ENCODE assay signal across 1 cellular context in the genomic region with DNA sequence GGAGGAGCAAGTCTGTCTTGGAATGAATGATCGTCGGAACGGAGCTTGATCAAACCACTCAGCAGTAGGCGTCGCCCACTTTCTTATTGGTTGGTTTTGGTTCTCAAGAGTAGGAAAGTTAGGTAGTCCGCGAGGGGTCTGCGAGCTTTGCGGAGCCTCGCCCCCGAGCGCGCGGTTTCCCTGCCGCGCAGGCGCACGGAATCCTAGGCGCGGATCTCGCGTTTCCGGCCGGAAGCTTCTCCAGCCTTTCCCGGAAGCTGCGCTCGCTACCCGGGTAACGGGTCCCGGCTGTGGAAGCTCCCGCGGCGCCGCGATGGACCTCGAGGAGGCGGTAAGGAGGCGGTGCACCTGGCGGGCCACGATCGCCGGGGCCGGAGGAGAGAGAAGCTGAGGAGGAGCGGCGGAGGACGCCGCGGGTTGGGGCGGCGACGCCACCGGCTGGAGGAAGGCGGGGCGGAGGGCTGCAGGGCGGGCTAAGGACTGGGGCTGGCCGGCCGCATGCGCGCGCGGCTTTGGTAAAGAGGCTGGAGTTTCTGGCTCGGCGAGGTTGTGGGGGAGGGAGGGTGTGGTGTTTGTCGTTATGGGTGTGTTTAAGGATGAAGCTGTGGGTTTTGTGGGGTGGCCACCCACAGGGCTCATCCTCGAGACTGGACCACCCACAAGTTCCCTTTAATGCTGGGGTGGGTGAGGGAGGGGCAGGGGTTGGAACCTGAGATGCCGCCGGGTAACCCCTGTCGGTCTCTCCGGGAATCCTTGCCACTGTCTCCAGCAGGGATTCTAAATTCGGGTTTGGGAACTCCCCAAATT.
TF ChIP-seq lines count a peak whose summit lies in the region.

Gene TAF1B, plus strand, starts transcription at position 246 of the 807 bp plus-strand sequence. Its CDS starts 68 bp downstream, at position 314.

TF ChIP-seq in HepG2, 621 proteins besides CTCF, POLR2A, EP300 and RAD21 (continued from another document and continues in another):
- TF ChIP-seq, protein P1, sequence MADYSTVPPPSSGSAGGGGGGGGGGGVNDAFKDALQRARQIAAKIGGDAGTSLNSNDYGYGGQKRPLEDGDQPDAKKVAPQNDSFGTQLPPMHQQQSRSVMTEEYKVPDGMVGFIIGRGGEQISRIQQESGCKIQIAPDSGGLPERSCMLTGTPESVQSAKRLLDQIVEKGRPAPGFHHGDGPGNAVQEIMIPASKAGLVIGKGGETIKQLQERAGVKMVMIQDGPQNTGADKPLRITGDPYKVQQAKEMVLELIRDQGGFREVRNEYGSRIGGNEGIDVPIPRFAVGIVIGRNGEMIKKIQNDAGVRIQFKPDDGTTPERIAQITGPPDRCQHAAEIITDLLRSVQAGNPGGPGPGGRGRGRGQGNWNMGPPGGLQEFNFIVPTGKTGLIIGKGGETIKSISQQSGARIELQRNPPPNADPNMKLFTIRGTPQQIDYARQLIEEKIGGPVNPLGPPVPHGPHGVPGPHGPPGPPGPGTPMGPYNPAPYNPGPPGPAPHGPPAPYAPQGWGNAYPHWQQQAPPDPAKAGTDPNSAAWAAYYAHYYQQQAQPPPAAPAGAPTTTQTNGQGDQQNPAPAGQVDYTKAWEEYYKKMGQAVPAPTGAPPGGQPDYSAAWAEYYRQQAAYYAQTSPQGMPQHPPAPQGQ (CRISPR knock-in tag; IDR thresholded peaks at IDR 0.05; ENCODE audit: borderline replicate concordance) = peak; percentile 96; the same call in 1 of the 2 replicates
- TF ChIP-seq PAXIP1 (CRISPR knock-in tag; conservative IDR thresholded peaks at IDR 0.05) = peak; percentile 77
- peak; percentile 91 for TF ChIP-seq MAX (IDR thresholded peaks at IDR 0.05)
- no peak for TF ChIP-seq FOXM1 (CRISPR knock-in tag; IDR thresholded peaks at IDR 0.05)
- peak; percentile 55; the same call in 1 of the 2 replicates for TF ChIP-seq MZF1 (CRISPR knock-in tag; IDR thresholded peaks at IDR 0.05; ENCODE audit: borderline replicate concordance)
- TF ChIP-seq, protein P2, sequence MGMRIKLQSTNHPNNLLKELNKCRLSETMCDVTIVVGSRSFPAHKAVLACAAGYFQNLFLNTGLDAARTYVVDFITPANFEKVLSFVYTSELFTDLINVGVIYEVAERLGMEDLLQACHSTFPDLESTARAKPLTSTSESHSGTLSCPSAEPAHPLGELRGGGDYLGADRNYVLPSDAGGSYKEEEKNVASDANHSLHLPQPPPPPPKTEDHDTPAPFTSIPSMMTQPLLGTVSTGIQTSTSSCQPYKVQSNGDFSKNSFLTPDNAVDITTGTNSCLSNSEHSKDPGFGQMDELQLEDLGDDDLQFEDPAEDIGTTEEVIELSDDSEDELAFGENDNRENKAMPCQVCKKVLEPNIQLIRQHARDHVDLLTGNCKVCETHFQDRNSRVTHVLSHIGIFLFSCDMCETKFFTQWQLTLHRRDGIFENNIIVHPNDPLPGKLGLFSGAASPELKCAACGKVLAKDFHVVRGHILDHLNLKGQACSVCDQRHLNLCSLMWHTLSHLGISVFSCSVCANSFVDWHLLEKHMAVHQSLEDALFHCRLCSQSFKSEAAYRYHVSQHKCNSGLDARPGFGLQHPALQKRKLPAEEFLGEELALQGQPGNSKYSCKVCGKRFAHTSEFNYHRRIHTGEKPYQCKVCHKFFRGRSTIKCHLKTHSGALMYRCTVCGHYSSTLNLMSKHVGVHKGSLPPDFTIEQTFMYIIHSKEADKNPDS (CRISPR knock-in tag; IDR thresholded peaks at IDR 0.05) = no peak; the same call in 1 of the 2 replicates
- TF ChIP-seq ZNF430 (CRISPR knock-in tag; IDR thresholded peaks at IDR 0.05) = peak; percentile 91
- TF ChIP-seq, protein P3, sequence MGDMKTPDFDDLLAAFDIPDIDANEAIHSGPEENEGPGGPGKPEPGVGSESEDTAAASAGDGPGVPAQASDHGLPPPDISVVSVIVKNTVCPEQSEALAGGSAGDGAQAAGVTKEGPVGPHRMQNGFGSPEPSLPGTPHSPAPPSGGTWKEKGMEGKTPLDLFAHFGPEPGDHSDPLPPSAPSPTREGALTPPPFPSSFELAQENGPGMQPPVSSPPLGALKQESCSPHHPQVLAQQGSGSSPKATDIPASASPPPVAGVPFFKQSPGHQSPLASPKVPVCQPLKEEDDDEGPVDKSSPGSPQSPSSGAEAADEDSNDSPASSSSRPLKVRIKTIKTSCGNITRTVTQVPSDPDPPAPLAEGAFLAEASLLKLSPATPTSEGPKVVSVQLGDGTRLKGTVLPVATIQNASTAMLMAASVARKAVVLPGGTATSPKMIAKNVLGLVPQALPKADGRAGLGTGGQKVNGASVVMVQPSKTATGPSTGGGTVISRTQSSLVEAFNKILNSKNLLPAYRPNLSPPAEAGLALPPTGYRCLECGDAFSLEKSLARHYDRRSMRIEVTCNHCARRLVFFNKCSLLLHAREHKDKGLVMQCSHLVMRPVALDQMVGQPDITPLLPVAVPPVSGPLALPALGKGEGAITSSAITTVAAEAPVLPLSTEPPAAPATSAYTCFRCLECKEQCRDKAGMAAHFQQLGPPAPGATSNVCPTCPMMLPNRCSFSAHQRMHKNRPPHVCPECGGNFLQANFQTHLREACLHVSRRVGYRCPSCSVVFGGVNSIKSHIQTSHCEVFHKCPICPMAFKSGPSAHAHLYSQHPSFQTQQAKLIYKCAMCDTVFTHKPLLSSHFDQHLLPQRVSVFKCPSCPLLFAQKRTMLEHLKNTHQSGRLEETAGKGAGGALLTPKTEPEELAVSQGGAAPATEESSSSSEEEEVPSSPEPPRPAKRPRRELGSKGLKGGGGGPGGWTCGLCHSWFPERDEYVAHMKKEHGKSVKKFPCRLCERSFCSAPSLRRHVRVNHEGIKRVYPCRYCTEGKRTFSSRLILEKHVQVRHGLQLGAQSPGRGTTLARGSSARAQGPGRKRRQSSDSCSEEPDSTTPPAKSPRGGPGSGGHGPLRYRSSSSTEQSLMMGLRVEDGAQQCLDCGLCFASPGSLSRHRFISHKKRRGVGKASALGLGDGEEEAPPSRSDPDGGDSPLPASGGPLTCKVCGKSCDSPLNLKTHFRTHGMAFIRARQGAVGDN (CRISPR knock-in tag; IDR thresholded peaks at IDR 0.05) = peak; percentile 99
- TF ChIP-seq KLF13 (CRISPR knock-in tag; IDR thresholded peaks at IDR 0.05) = no peak
- no peak for TF ChIP-seq ZUFSP (CRISPR knock-in tag; IDR thresholded peaks at IDR 0.05; ENCODE audit: borderline replicate concordance)
- TF ChIP-seq ZSCAN21 (CRISPR knock-in tag; IDR thresholded peaks at IDR 0.05; ENCODE audit: borderline replicate concordance) = peak; percentile 39; the same call in 1 of the 2 replicates
- peak; percentile 67; the same call in 1 of the 2 replicates for TF ChIP-seq IRX3 (CRISPR knock-in tag; IDR thresholded peaks at IDR 0.05; ENCODE audit: borderline replicate concordance, low read depth)
- TF ChIP-seq, protein P4, sequence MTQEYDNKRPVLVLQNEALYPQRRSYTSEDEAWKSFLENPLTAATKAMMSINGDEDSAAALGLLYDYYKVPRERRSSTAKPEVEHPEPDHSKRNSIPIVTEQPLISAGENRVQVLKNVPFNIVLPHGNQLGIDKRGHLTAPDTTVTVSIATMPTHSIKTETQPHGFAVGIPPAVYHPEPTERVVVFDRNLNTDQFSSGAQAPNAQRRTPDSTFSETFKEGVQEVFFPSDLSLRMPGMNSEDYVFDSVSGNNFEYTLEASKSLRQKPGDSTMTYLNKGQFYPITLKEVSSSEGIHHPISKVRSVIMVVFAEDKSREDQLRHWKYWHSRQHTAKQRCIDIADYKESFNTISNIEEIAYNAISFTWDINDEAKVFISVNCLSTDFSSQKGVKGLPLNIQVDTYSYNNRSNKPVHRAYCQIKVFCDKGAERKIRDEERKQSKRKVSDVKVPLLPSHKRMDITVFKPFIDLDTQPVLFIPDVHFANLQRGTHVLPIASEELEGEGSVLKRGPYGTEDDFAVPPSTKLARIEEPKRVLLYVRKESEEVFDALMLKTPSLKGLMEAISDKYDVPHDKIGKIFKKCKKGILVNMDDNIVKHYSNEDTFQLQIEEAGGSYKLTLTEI (CRISPR knock-in tag; conservative IDR thresholded peaks at IDR 0.05) = no peak
- peak; percentile 55; the same call in 1 of the 2 replicates for TF ChIP-seq ZNF546 (CRISPR knock-in tag; conservative IDR thresholded peaks at IDR 0.05)
- TF ChIP-seq, protein P5, sequence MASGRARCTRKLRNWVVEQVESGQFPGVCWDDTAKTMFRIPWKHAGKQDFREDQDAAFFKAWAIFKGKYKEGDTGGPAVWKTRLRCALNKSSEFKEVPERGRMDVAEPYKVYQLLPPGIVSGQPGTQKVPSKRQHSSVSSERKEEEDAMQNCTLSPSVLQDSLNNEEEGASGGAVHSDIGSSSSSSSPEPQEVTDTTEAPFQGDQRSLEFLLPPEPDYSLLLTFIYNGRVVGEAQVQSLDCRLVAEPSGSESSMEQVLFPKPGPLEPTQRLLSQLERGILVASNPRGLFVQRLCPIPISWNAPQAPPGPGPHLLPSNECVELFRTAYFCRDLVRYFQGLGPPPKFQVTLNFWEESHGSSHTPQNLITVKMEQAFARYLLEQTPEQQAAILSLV (CRISPR knock-in tag; IDR thresholded peaks at IDR 0.05; ENCODE audit: borderline replicate concordance) = peak; percentile 96; the same call in 1 of the 2 replicates
- no peak; the same call in 1 of the 2 replicates for TF ChIP-seq JUNB (CRISPR knock-in tag; IDR thresholded peaks at IDR 0.05; ENCODE audit: borderline replicate concordance)
- peak; percentile 98 for TF ChIP-seq NAIF1 (CRISPR knock-in tag; IDR thresholded peaks at IDR 0.05; ENCODE audit: borderline replicate concordance)
- no peak for TF ChIP-seq ZNF737 (CRISPR knock-in tag; IDR thresholded peaks at IDR 0.05; ENCODE audit: borderline replicate concordance)
- no peak for TF ChIP-seq ZNF230 (CRISPR knock-in tag; IDR thresholded peaks at IDR 0.05)
- TF ChIP-seq, protein P6, sequence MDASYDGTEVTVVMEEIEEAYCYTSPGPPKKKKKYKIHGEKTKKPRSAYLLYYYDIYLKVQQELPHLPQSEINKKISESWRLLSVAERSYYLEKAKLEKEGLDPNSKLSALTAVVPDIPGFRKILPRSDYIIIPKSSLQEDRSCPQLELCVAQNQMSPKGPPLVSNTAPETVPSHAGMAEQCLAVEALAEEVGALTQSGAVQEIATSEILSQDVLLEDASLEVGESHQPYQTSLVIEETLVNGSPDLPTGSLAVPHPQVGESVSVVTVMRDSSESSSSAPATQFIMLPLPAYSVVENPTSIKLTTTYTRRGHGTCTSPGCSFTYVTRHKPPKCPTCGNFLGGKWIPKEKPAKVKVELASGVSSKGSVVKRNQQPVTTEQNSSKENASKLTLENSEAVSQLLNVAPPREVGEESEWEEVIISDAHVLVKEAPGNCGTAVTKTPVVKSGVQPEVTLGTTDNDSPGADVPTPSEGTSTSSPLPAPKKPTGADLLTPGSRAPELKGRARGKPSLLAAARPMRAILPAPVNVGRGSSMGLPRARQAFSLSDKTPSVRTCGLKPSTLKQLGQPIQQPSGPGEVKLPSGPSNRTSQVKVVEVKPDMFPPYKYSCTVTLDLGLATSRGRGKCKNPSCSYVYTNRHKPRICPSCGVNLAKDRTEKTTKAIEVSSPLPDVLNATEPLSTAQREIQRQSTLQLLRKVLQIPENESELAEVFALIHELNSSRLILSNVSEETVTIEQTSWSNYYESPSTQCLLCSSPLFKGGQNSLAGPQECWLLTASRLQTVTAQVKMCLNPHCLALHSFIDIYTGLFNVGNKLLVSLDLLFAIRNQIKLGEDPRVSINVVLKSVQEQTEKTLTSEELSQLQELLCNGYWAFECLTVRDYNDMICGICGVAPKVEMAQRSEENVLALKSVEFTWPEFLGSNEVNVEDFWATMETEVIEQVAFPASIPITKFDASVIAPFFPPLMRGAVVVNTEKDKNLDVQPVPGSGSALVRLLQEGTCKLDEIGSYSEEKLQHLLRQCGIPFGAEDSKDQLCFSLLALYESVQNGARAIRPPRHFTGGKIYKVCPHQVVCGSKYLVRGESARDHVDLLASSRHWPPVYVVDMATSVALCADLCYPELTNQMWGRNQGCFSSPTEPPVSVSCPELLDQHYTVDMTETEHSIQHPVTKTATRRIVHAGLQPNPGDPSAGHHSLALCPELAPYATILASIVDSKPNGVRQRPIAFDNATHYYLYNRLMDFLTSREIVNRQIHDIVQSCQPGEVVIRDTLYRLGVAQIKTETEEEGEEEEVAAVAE (CRISPR knock-in tag; IDR thresholded peaks at IDR 0.05; ENCODE audit: borderline replicate concordance) = peak; percentile 64; the same call in 1 of the 2 replicates
- no peak; the same call in 1 of the 2 replicates for TF ChIP-seq KLF15 (CRISPR knock-in tag; IDR thresholded peaks at IDR 0.05; ENCODE audit: borderline replicate concordance)
